ENCODE assay signal across 21 cellular contexts in genomic region chr9:132842124-132843005, GRCh38. TPM values are rescaled to one million over a fixed set of nuclear protein-coding genes. Genes with fewer than 3 reads are reported as not detected.
"Had no signal": no experiment of that assay in that cellular context is flagged by ENCODE, and none has a peak within 500 bp of the region (broad histone marks: within the 10 kb centered on the region; RNA-seq: fewer than 3 reads in every experiment).

No MANE protein-coding gene starts in this region.

- H3K9me3 Mint-ChIP-seq: activated naive CD8-positive, alpha-beta T cell treated with anti-CD3 and anti-CD28 coated beads for 36 hours; naive B cell; stimulated activated naive B cell treated with anti-CD40 and anti-IgM and Interleukin-4, amounts not matched to agents 10 μg/mL and 1 μg/mL and 100 μg/mL, for 72 hours had no signal

- H3K9me3 ChIP-seq: left ventricle myocardium inferior, pancreas, psoas muscle, tibial nerve had no signal

- H3K27ac Mint-ChIP-seq: activated naive CD8-positive, alpha-beta T cell treated with anti-CD3 and anti-CD28 coated beads for 36 hours; stimulated activated naive B cell treated with anti-CD40 and anti-IgM and Interleukin-4, amounts not matched to agents 10 μg/mL and 1 μg/mL and 100 μg/mL, for 72 hours had no signal

- ATAC-seq: pancreas; psoas muscle; stimulated activated naive B cell treated with anti-CD40 and anti-IgM and Interleukin-4, amounts not matched to agents 10 μg/mL and 1 μg/mL and 100 μg/mL, for 72 hours had no signal

- H3K36me3 Mint-ChIP-seq: activated naive CD8-positive, alpha-beta T cell treated with anti-CD3 and anti-CD28 coated beads for 36 hours; naive B cell; stimulated activated naive B cell treated with anti-CD40 and anti-IgM and Interleukin-4, amounts not matched to agents 10 μg/mL and 1 μg/mL and 100 μg/mL, for 72 hours had no signal

- H3K27me3 ChIP-seq: pancreas, tibial nerve had no signal

- H3K4me3 ChIP-seq: left ventricle myocardium inferior, lung, pancreas, psoas muscle, tibial nerve had no signal

- H3K36me3 ChIP-seq: left ventricle myocardium inferior, pancreas, tibial nerve had no signal

- H3K4me1 ChIP-seq: left ventricle myocardium inferior, pancreas, psoas muscle, tibial nerve had no signal

- H3K27ac ChIP-seq: left ventricle myocardium inferior, pancreas, psoas muscle, tibial nerve, VCaP had no signal

- DNase-seq: activated CD4-positive, alpha-beta T cell treated with anti-CD3 and anti-CD28 coated beads for 4 hours; activated CD4-positive, alpha-beta T cell treated with anti-CD3 and anti-CD28 coated beads, Interleukin-2, amount 50 U/mL, for 4 hours; activated effector memory CD4-positive, alpha-beta T cell treated with Interleukin-2 at 50 U/mL for 16 hours; activated naive CD4-positive, alpha-beta T cell treated with Interleukin-2 at 50 U/mL for 16 hours; activated naive CD8-positive, alpha-beta T cell treated with anti-CD3 and anti-CD28 coated beads for 36 hours; amniotic stem cell; central memory CD4-positive, alpha-beta T cell; effector CD8-positive, alpha-beta T cell; islet precursor cell; left ventricle myocardium inferior; naive B cell; nucleus accumbens; pancreas; psoas muscle; stimulated activated CD4-positive, alpha-beta T cell treated with anti-CD3 and anti-CD28 coated beads, Interleukin-15, amount 100 ng/mL, for 24 hours; stimulated activated CD4-positive, alpha-beta T cell treated with anti-CD3 and anti-CD28 coated beads, Interleukin-2, amount 100 ng/mL, for 24 hours; stimulated activated naive B cell treated with anti-CD40 and anti-IgM and Interleukin-4, amounts not matched to agents 10 μg/mL and 1 μg/mL and 100 μg/mL, for 72 hours had no signal

RNA-seq across cellular contexts. Expression of gene AK8, which starts 35.7 kb away (rescaled TPM):
- total RNA-seq: psoas muscle; T-helper 1 cell treated with Interleukin-12 subunit alpha and Interleukin-12 subunit beta and Interleukin-4 antibody, amounts not matched to agents 30 ng/mL and 1 ng/mL, for 36 hours had no signal
